ENCODE assay signal across 10 cellular contexts in genomic region chr6:111712398-111712797, GRCh38.
DNase-seq lines count a peak whose midpoint lies in the region; ATAC-seq and TF ChIP-seq lines count a peak whose summit lies in the region.
"Had no signal": no experiment of that assay in that cellular context is flagged by ENCODE, and none has a peak within 500 bp of the region (broad histone marks: within the 10 kb centered on the region; RNA-seq: fewer than 3 reads in every experiment).

No MANE protein-coding gene starts in this region.

- H3K27ac Mint-ChIP-seq in activated T-helper 2 cell treated with anti-CD3 and anti-CD28 coated beads, Interferon-gamma antibody, Interleukin-2, Interleukin-4, amounts not matched to agents 10 μg/mL and 5 μg/mL and 100 μg/mL, durations not matched to agents 14 hours and 24 hours and 36 hours: peak overlapping the region; percentile 78

- H3K4me3 Mint-ChIP-seq in activated T-helper 2 cell treated with anti-CD3 and anti-CD28 coated beads, Interferon-gamma antibody, Interleukin-2, Interleukin-4, amounts not matched to agents 10 μg/mL and 5 μg/mL and 100 μg/mL, durations not matched to agents 14 hours and 24 hours and 36 hours (ENCODE audit: low read depth): no peak overlapping the region

- H3K4me3 ChIP-seq in HEK293 (ENCODE audit: low read depth, low read length) (no peak overlapping the region), gastrocnemius medialis (no peak overlapping the region)

- H3K27ac ChIP-seq in HEK293 (ENCODE audit: extremely low read depth, low read depth, low read length) (no peak overlapping the region), gastrocnemius medialis (peak overlapping the region; percentile 57 to 70 (median 64))

- CTCF ChIA-PET in HEK293 (lab: Yijun Ruan, JAX) (interaction anchor here (0.6 to 1.8 kb wide), 6 partner anchors 41 to 453 kb away, joined by 4 to 10 read pairs (median 8); a partner anchor contains a TSS), GM10248 (lab: Yijun Ruan, JAX) (interaction anchor here (0.9 to 1.6 kb wide), 5 partner anchors 8 to 450 kb away, joined by 3 to 13 read pairs (median 3); no protein-coding TSS in a partner anchor)

- no peaks in the 10 kb centered on the region for H3K9me3 ChIP-seq in HEK293 (ENCODE audit: control insufficient read depth, insufficient read depth, low read depth, low read length)
- no peaks in the 10 kb centered on the region for H3K9me3 ChIP-seq in gastrocnemius medialis

- peak; percentile 35 to 83 for ATAC-seq in gastrocnemius medialis

- DNase-seq in activated T-helper 2 cell treated with anti-CD3 and anti-CD28 coated beads, Interferon-gamma antibody, Interleukin-2, Interleukin-4, amounts not matched to agents 10 μg/mL and 5 μg/mL and 100 μg/mL, durations not matched to agents 14 hours and 24 hours and 36 hours (ENCODE audit: low spot score): no peak
- DNase-seq in glomerular visceral epithelial cell (ENCODE audit: extremely low spot score): peak; percentile 17
- peak; percentile 33 to 65 for DNase-seq in gastrocnemius medialis
- no peak for DNase-seq in NCI-H446 (lab: John Stamatoyannopoulos, UW)
- DNase-seq in NCI-H446 treated with DMSO at 0.1 percent for 48 hours (lab: John Stamatoyannopoulos, UW): no peak
- DNase-seq in GM10248 (ENCODE audit: extremely low spot score): no peak
- DNase-seq: activated CD4-positive, alpha-beta T cell treated with anti-CD3 and anti-CD28 coated beads for 1 hour; NCI-H748 treated with DMSO at 0.1 percent for 48 hours; nucleus accumbens had no signal

- H3K27me3 ChIP-seq in gastrocnemius medialis: no peaks in the 10 kb centered on the region

- H3K36me3 ChIP-seq in HEK293 (ENCODE audit: control insufficient read depth in 2 of 2, insufficient read depth in 1 of 2, low read length in 2 of 2): peaks cover 0 to 55% of the 10 kb centered on the region in 2 experiments; a peak in 1 of 3 replicates
- no peaks in the 10 kb centered on the region for H3K36me3 ChIP-seq in gastrocnemius medialis

- H3K4me1 ChIP-seq in HEK293 (ENCODE audit: control insufficient read depth, insufficient read depth, low read length) (peaks cover 10% of the 10 kb centered on the region), gastrocnemius medialis (peaks cover 28 to 31% of the 10 kb centered on the region in 2 donors)

- H3K4me1 Mint-ChIP-seq in activated T-helper 2 cell treated with anti-CD3 and anti-CD28 coated beads, Interferon-gamma antibody, Interleukin-2, Interleukin-4, amounts not matched to agents 10 μg/mL and 5 μg/mL and 100 μg/mL, durations not matched to agents 14 hours and 24 hours and 36 hours (ENCODE audit: low read depth): peaks cover 57% of the 10 kb centered on the region

- no peaks in the 10 kb centered on the region for H3K27me3 Mint-ChIP-seq in activated T-helper 2 cell treated with anti-CD3 and anti-CD28 coated beads, Interferon-gamma antibody, Interleukin-2, Interleukin-4, amounts not matched to agents 10 μg/mL and 5 μg/mL and 100 μg/mL, durations not matched to agents 14 hours and 24 hours and 36 hours (ENCODE audit: low read depth)

- TF ChIP-seq CTCF in HEK293 (tag by site-specific recombination; IDR thresholded peaks at IDR 0.05) (no peak), gastrocnemius medialis (IDR thresholded peaks at IDR 0.05 in 4 of 5, conservative IDR thresholded peaks at IDR 0.05 in 1 of 5) (no peak), GM10248 (IDR thresholded peaks at IDR 0.05; ENCODE audit: control extremely low read depth, extremely low read depth, low read depth, missing control alignments) (no peak)

- in situ Hi-C loops in gastrocnemius medialis (cut with MboI; ENCODE audit: low sequenced_read_pairs in 4 of 4): loop anchor here in 1 of 4 donors (5.0 kb wide), 1 partner anchor 285 kb away; no protein-coding TSS in a partner anchor

- POLR2A ChIA-PET in HEK293 (lab: Yijun Ruan, JAX): interaction anchor here (1.3 kb wide), 1 partner anchor 331 kb away, joined by 7 read pairs; no protein-coding TSS in a partner anchor
- POLR2A ChIA-PET in GM10248 (lab: Yijun Ruan, JAX): no interaction called here

- intact Hi-C loops in activated T-helper 2 cell treated with anti-CD3 and anti-CD28 coated beads, Interferon-gamma antibody, Interleukin-2, Interleukin-4, amounts not matched to agents 10 μg/mL and 5 μg/mL and 100 μg/mL, durations not matched to agents 14 hours and 24 hours and 36 hours (cut with micrococcal nuclease): loop anchor here (5.0 kb wide), 3 partner anchors 50 to 450 kb away; no protein-coding TSS in a partner anchor
- intact Hi-C loops in gastrocnemius medialis (cut with DNase I; ENCODE audit: low total_unique reads): no loop called here

- TF ChIP-seq POLR2A in gastrocnemius medialis (IDR thresholded peaks at IDR 0.05): no peak

- no peaks in the 10 kb centered on the region for H3K9me3 Mint-ChIP-seq in activated T-helper 2 cell treated with anti-CD3 and anti-CD28 coated beads, Interferon-gamma antibody, Interleukin-2, Interleukin-4, amounts not matched to agents 10 μg/mL and 5 μg/mL and 100 μg/mL, durations not matched to agents 14 hours and 24 hours and 36 hours

- H3K36me3 Mint-ChIP-seq in activated T-helper 2 cell treated with anti-CD3 and anti-CD28 coated beads, Interferon-gamma antibody, Interleukin-2, Interleukin-4, amounts not matched to agents 10 μg/mL and 5 μg/mL and 100 μg/mL, durations not matched to agents 14 hours and 24 hours and 36 hours (ENCODE audit: low read depth): peaks cover 85% of the 10 kb centered on the region

TF ChIP-seq in HEK293, 187 proteins besides CTCF, POLR2A, EP300 and RAD21 (continues in another document):
- TF ChIP-seq ATF2 (tag by site-specific recombination; IDR thresholded peaks at IDR 0.05; ENCODE audit: low read depth): peak; percentile 88
- peak; percentile 69 for TF ChIP-seq ZNF629 (tag by site-specific recombination; IDR thresholded peaks at IDR 0.05)
- TF ChIP-seq ZNF488 (tag by site-specific recombination; IDR thresholded peaks at IDR 0.05): no peak
- no peak for TF ChIP-seq ZNF704 (tag by site-specific recombination; IDR thresholded peaks at IDR 0.05)
- no peak for TF ChIP-seq ZNF677 (tag by site-specific recombination; IDR thresholded peaks at IDR 0.05)
- no peak for TF ChIP-seq ZNF19 (tag by site-specific recombination; IDR thresholded peaks at IDR 0.05; ENCODE audit: low read depth)
- no peak for TF ChIP-seq ZNF658 (tag by site-specific recombination; IDR thresholded peaks at IDR 0.05)
- 0 out of 2 replicates have a peak, but pooled peaks have one; percentile 16 for TF ChIP-seq IKZF3 (tag by site-specific recombination; IDR thresholded peaks at IDR 0.05)
- no peak for TF ChIP-seq ZNF785 (tag by site-specific recombination; IDR thresholded peaks at IDR 0.05)
- TF ChIP-seq ZNF132 (tag by site-specific recombination; IDR thresholded peaks at IDR 0.05; ENCODE audit: borderline replicate concordance): no peak
- no peak for TF ChIP-seq ZNF501 (tag by site-specific recombination; IDR thresholded peaks at IDR 0.05)
- TF ChIP-seq ZFP69B (tag by site-specific recombination; IDR thresholded peaks at IDR 0.05): no peak
- TF ChIP-seq ZSCAN16 (tag by site-specific recombination; IDR thresholded peaks at IDR 0.05): 0 out of 2 replicates have a peak, but pooled peaks have one; percentile 2
- no peak for TF ChIP-seq ZNF777 (tag by site-specific recombination; IDR thresholded peaks at IDR 0.05; ENCODE audit: borderline replicate concordance)
- no peak for TF ChIP-seq ZNF610 (tag by site-specific recombination; IDR thresholded peaks at IDR 0.05; ENCODE audit: borderline replicate concordance)
- peak; percentile 38; the same call in 1 of the 2 replicates for TF ChIP-seq ZXDB (tag by site-specific recombination; IDR thresholded peaks at IDR 0.05)
- TF ChIP-seq ZSCAN4 (tag by site-specific recombination; IDR thresholded peaks at IDR 0.05): no peak
- TF ChIP-seq ZNF10 (tag by site-specific recombination; IDR thresholded peaks at IDR 0.05): no peak
- no peak for TF ChIP-seq ZNF433 (tag by site-specific recombination; IDR thresholded peaks at IDR 0.05; ENCODE audit: low read depth)
- TF ChIP-seq ZNF350 (tag by site-specific recombination; IDR thresholded peaks at IDR 0.05): no peak

Comparison
In these comparisons a context has a peak if more than half of its experiments do, and no peak if none do; other contexts are left out.
1. DNase-seq: peak in glomerular visceral epithelial cell (single experiment) and gastrocnemius medialis (2 of 2); none in activated T-helper 2 cell treated with anti-CD3 and anti-CD28 coated beads, Interferon-gamma antibody, Interleukin-2, Interleukin-4, amounts not matched to agents 10 μg/mL and 5 μg/mL and 100 μg/mL, durations not matched to agents 14 hours and 24 hours and 36 hours (single experiment), NCI-H446 (0 of 2), NCI-H446 treated with DMSO at 0.1 percent for 48 hours (single experiment) and GM10248 (single experiment).